Comparison of ENCODE assay signal across 24 cellular contexts in the genomic region with DNA sequence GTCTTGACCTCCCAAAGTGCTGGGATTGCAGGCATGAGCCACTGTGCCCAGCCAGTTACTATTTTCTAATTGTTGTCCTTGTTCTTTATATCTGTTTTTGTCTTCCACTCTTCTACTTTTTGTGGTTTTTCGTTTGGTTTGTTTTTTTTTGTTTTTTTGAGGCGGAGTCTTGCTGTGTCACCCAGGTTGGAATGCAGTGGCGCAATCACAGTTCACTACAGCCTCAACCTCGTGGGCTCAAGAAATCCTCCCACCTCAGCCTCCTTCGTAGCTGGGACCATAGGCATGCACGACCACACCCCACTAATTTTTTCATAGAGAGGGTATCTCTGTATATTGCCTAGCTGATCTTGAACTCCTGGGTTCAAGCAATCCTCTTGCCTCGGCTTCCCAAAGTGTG.
"Had no signal": no experiment of that assay in that cellular context is flagged by ENCODE, and none has a peak within 500 bp of the region (broad histone marks: within the 10 kb centered on the region; RNA-seq: fewer than 3 reads in every experiment).

No MANE protein-coding gene starts in this region.

- H3K27ac ChIP-seq: adrenal gland, esophagus squamous epithelium, hepatocyte, neutrophil, pancreas, suprapubic skin, transverse colon, vagina had no signal

- H3K4me3 Mint-ChIP-seq: activated CD4-positive, alpha-beta T cell treated with anti-CD3 and anti-CD28 coated beads, Interleukin-2, amount 10 ng/mL, durations not matched to agents 7 days and 5 days; activated T-cell treated with anti-CD3 and anti-CD28 coated beads, Interleukin-2, amount 50 U/mL, for 4 hours; stimulated activated naive CD8-positive, alpha-beta T cell treated with anti-CD3 and anti-CD28 coated beads, Interleukin-15, amount 100 ng/mL, for 72 hours had no signal

- H3K27me3 Mint-ChIP-seq: activated CD4-positive, alpha-beta T cell treated with anti-CD3 and anti-CD28 coated beads, Interleukin-2, amount 10 ng/mL, durations not matched to agents 7 days and 5 days; naive thymus-derived CD8-positive, alpha-beta T cell; stimulated activated naive CD8-positive, alpha-beta T cell treated with anti-CD3 and anti-CD28 coated beads, Interleukin-15, amount 100 ng/mL, for 72 hours had no signal

- H3K9me3 ChIP-seq: adrenal gland, esophagus squamous epithelium, neutrophil, pancreas, vagina had no signal

- H2AFZ ChIP-seq: hepatocyte had no signal

- H3K27me3 ChIP-seq: adrenal gland, esophagus squamous epithelium, hepatocyte, neutrophil, pancreas, suprapubic skin, transverse colon, vagina had no signal

- H3K36me3 ChIP-seq: adrenal gland, neutrophil, pancreas, transverse colon had no signal

- H3K79me2 ChIP-seq: hepatocyte had no signal

- H3K4me1 ChIP-seq: adrenal gland, esophagus squamous epithelium, pancreas, suprapubic skin, transverse colon, vagina had no signal

- H3K27ac Mint-ChIP-seq: activated CD4-positive, alpha-beta T cell treated with anti-CD3 and anti-CD28 coated beads, Interleukin-2, amount 10 ng/mL, durations not matched to agents 7 days and 5 days; activated naive CD4-positive, alpha-beta T cell treated with anti-CD3 and anti-CD28 coated beads, Interleukin-2, amount 50 U/mL, for 72 hours; naive thymus-derived CD8-positive, alpha-beta T cell had no signal

- H3K4me3 ChIP-seq: adrenal gland, esophagus squamous epithelium, hepatocyte, pancreas, smooth muscle cell, suprapubic skin, transverse colon, vagina had no signal

- H3K4me2 ChIP-seq: hepatocyte, smooth muscle cell had no signal

- ATAC-seq: activated CD4-positive, CD25-positive, alpha-beta regulatory T cell treated with anti-CD3 and anti-CD28 coated beads, Interleukin-2, amount 50 U/mL, for 24 hours; activated naive CD4-positive, alpha-beta T cell treated with anti-CD3 and anti-CD28 coated beads, Interleukin-2, amount 50 U/mL, for 72 hours; activated T-cell treated with anti-CD3 and anti-CD28 coated beads, Interleukin-2, amount 50 U/mL, for 4 hours; left cardiac atrium; naive thymus-derived CD8-positive, alpha-beta T cell; pancreas; sciatic nerve; stimulated activated naive CD8-positive, alpha-beta T cell treated with anti-CD3 and anti-CD28 coated beads, Interleukin-15, amount 100 ng/mL, for 72 hours had no signal

- DNase-seq: activated CD4-positive, alpha-beta T cell treated with anti-CD3 and anti-CD28 coated beads, Interleukin-2, amount 10 ng/mL, durations not matched to agents 7 days and 5 days; activated CD8-positive, alpha-beta memory T cell treated with anti-CD3 and anti-CD28 coated beads, Interleukin-2, amount 50 U/mL, for 4 hours; activated effector memory CD4-positive, alpha-beta T cell treated with Interleukin-2 at 50 U/mL for 16 hours; activated T-cell treated with anti-CD3 and anti-CD28 coated beads, Interleukin-2, amount 50 U/mL, for 4 hours; adrenal gland; dermis blood vessel endothelial cell; effector memory CD4-positive, alpha-beta T cell; esophagus squamous epithelium; foreskin fibroblast; left cardiac atrium; naive thymus-derived CD8-positive, alpha-beta T cell; pancreas; stimulated activated CD4-positive, alpha-beta T cell treated with anti-CD3 and anti-CD28 coated beads, Interleukin-4, amount 100 ng/mL, for 1 hour; stimulated activated naive CD8-positive, alpha-beta T cell treated with anti-CD3 and anti-CD28 coated beads, Interleukin-15, amount 100 ng/mL, for 72 hours; T1000; transverse colon had no signal
